Comparison of ENCODE assay signal across 13 cellular contexts in genomic region chr22:19035474-19036228, GRCh38.
DNase-seq lines count a peak whose midpoint lies in the region; ATAC-seq and TF ChIP-seq lines count a peak whose summit lies in the region.
"Had no signal": no experiment of that assay in that cellular context is flagged by ENCODE, and none has a peak within 500 bp of the region (broad histone marks: within the 10 kb centered on the region; RNA-seq: fewer than 3 reads in every experiment).

No MANE protein-coding gene starts in this region.

- DNase-seq in cardiac muscle cell (ENCODE audit: low read depth in 1 of 2, low spot score in 1 of 2): peak; percentile 12 to 63
- DNase-seq in left ventricle myocardium inferior: no peak
- peak; percentile 29 to 49 for DNase-seq in SJCRH30
- DNase-seq in iPS DF 6.9 (ENCODE audit: low read depth, low spot score): peak; percentile 27
- DNase-seq in H4 (ENCODE audit: low spot score): no peak
- no peak for DNase-seq in stimulated activated CD4-positive, alpha-beta T cell treated with anti-CD3 and anti-CD28 coated beads, Interleukin-15, amount 100 ng/mL, for 24 hours
- DNase-seq in AG08396 (ENCODE audit: low spot score): no peak
- DNase-seq: activated naive CD4-positive, alpha-beta T cell treated with anti-CD3 and anti-CD28 coated beads, Interleukin-2, amount 50 U/mL, for 16 hours; DMS79; esophagus squamous epithelium; natural killer cell; SIG-M5 had no signal

- no peak for ATAC-seq in HG02885 (IDR thresholded peaks at IDR 0.05; ENCODE audit: poor library complexity, unreplicated experiment)

- H3K4me1 ChIP-seq in cardiac muscle cell (ENCODE audit: low read depth) (no peaks in the 10 kb centered on the region), left ventricle myocardium inferior (no peaks in the 10 kb centered on the region), SJCRH30 (no peaks in the 10 kb centered on the region), iPS DF 6.9 (ENCODE audit: control insufficient read depth, insufficient read depth, low read length) (peaks cover 2% of the 10 kb centered on the region; the same call in 1 of the 2 replicates)
- H3K4me1 ChIP-seq: esophagus squamous epithelium had no signal

- H3K27ac ChIP-seq in cardiac muscle cell (no peak overlapping the region), left ventricle myocardium inferior (replicated peaks) (no peak overlapping the region), SJCRH30 (no peak overlapping the region), iPS DF 6.9 (ENCODE audit: low read length) (no peak overlapping the region)
- H3K27ac ChIP-seq: esophagus squamous epithelium had no signal

- peaks cover 4% of the 10 kb centered on the region for H3K36me3 ChIP-seq in cardiac muscle cell
- H3K36me3 ChIP-seq in left ventricle myocardium inferior: peaks cover 32% of the 10 kb centered on the region
- no peaks in the 10 kb centered on the region for H3K36me3 ChIP-seq in SJCRH30
- H3K36me3 ChIP-seq in iPS DF 6.9 (ENCODE audit: control insufficient read depth, insufficient read depth, low read length): peaks cover 6% of the 10 kb centered on the region; the same call in 1 of the 2 replicates

- WGBS in iPS DF 6.9 (ENCODE audit: insufficient coverage, insufficient read length): no CpG with 5 or more reads among the region's 14 CpGs

- intact Hi-C loops in left ventricle myocardium inferior (cut with micrococcal nuclease): no loop called here

- no peak overlapping the region for H3K4me3 ChIP-seq in cardiac muscle cell
- no peak overlapping the region for H3K4me3 ChIP-seq in left ventricle myocardium inferior
- no peak overlapping the region for H3K4me3 ChIP-seq in SJCRH30
- H3K4me3 ChIP-seq in iPS DF 6.9 (ENCODE audit: low read length): no peak overlapping the region
- H3K4me3 ChIP-seq: esophagus squamous epithelium had no signal

- TF ChIP-seq CTCF in cardiac muscle cell (IDR thresholded peaks at IDR 0.05; ENCODE audit: low read depth, low read length) (no peak), left ventricle myocardium inferior (IDR thresholded peaks at IDR 0.05; ENCODE audit: borderline replicate concordance) (no peak)

- H3K9me3 ChIP-seq in cardiac muscle cell (ENCODE audit: low read depth): no peaks in the 10 kb centered on the region
- H3K9me3 ChIP-seq in left ventricle myocardium inferior (replicated peaks): no peaks in the 10 kb centered on the region
- no peaks in the 10 kb centered on the region for H3K9me3 ChIP-seq in SJCRH30 (replicated peaks)
- no peaks in the 10 kb centered on the region for H3K9me3 ChIP-seq in iPS DF 6.9 (ENCODE audit: control insufficient read depth, insufficient read depth, low read length)
- H3K9me3 ChIP-seq: esophagus squamous epithelium had no signal

- H3K27me3 ChIP-seq in cardiac muscle cell: peaks cover 9% of the 10 kb centered on the region
- peaks cover 3% of the 10 kb centered on the region for H3K27me3 ChIP-seq in left ventricle myocardium inferior (ENCODE audit: low read depth)
- H3K27me3 ChIP-seq in SJCRH30: no peaks in the 10 kb centered on the region
- peaks cover 2% of the 10 kb centered on the region; the same call in 1 of the 2 replicates for H3K27me3 ChIP-seq in iPS DF 6.9 (ENCODE audit: control insufficient read depth, insufficient read depth, low read length)

Comparison
In these comparisons a context has a peak if more than half of its experiments do, and no peak if none do; other contexts are left out.
1. DNase-seq: peak in cardiac muscle cell (2 of 2), SJCRH30 (2 of 2) and iPS DF 6.9 (single experiment); none in left ventricle myocardium inferior (single experiment), H4 (single experiment), stimulated activated CD4-positive, alpha-beta T cell treated with anti-CD3 and anti-CD28 coated beads, Interleukin-15, amount 100 ng/mL, for 24 hours (single experiment) and AG08396 (single experiment).